ENCODE assay signal across 1 cellular context in the genomic region with DNA sequence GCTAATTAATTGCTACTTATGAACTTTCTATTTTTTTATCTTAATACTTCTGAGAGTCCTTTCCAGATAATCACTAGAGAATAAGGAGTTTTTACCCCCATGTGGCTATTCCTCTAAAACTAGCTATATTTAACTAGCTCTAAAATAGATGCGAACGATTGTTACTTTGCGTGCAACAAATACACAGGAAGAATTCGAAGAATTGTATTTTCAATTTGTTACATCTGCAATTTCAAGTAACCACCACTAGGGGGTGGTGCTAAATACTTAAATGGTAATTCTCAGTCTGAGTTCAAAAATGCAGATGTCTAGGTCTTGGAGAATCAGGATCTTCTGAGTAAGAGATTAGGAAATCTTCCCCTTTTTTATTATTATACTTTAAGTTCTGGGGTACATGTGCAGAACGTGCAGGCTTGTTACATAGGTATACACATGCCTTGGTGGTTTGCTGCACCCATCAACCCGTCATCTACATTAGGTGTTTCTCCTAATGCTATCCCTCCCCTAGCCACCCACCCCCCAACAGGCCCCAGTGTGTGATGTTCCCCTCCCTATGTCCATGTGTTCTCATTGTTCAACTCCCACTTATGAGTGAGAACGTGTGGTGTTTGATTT.
TF ChIP-seq lines count a peak whose summit lies in the region.

No MANE protein-coding gene starts in this region.

TF ChIP-seq in GM12878, 131 proteins besides CTCF, POLR2A, EP300 and RAD21:
- 0 out of 2 replicates have a peak, but pooled peaks have one; percentile 65 for TF ChIP-seq ZSCAN29 (IDR thresholded peaks at IDR 0.05)
